ENCODE assay signal across 12 cellular contexts in genomic region chr19:5341448-5341820, GRCh38. TPM values are rescaled to one million over a fixed set of nuclear protein-coding genes. Genes with fewer than 3 reads are reported as not detected.
DNase-seq lines count a peak whose midpoint lies in the region; ATAC-seq and TF ChIP-seq lines count a peak whose summit lies in the region.
"Had no signal": no experiment of that assay in that cellular context is flagged by ENCODE, and none has a peak within 500 bp of the region (broad histone marks: within the 10 kb centered on the region; RNA-seq: fewer than 3 reads in every experiment).

No MANE protein-coding gene starts in this region.

- DNase-seq in activated T-cell treated with anti-CD3 and anti-CD28 coated beads, Interleukin-2, amount 50 U/mL, for 72 hours, result no peak
- DNase-seq in activated T-cell treated with anti-CD3 and anti-CD28 coated beads, Interleukin-2, amount 50 U/mL, for 1 hour, result no peak
- DNase-seq in M059J (ENCODE audit: low read depth) (peak; percentile 26), progenitor cell of endocrine pancreas (ENCODE audit: low spot score, unreplicated experiment) (no peak), tibial artery (no peak), vagina (ENCODE audit: extremely low spot score in 2 of 2) (no peak)
- DNase-seq in effector memory CD8-positive, alpha-beta T cell, result no peak
- DNase-seq: spleen had no signal

- H3K4me3 ChIP-seq in tibial artery (no peak overlapping the region), vagina (peak overlapping the region in 1 of 2 donors; percentile 63)

- H3K9me3 ChIP-seq in tibial artery (no peaks in the 10 kb centered on the region), vagina (no peaks in the 10 kb centered on the region)
- H3K9me3 ChIP-seq: ascending aorta, pancreas, spleen had no signal

- H3K27ac Mint-ChIP-seq in activated T-cell treated with anti-CD3 and anti-CD28 coated beads, Interleukin-2, amount 50 U/mL, for 72 hours, result no peak overlapping the region
- H3K27ac Mint-ChIP-seq in effector memory CD8-positive, alpha-beta T cell, result no peak overlapping the region
- peak overlapping the region; percentile 63 for H3K27ac Mint-ChIP-seq in progenitor cell of endocrine pancreas

- peaks cover 15% of the 10 kb centered on the region for H3K4me1 Mint-ChIP-seq in activated T-cell treated with anti-CD3 and anti-CD28 coated beads, Interleukin-2, amount 50 U/mL, for 72 hours (ENCODE audit: low read depth)
- peaks cover 6% of the 10 kb centered on the region in 2 donors for H3K4me1 Mint-ChIP-seq in effector memory CD8-positive, alpha-beta T cell (ENCODE audit: low read depth in 2 of 2)
- H3K4me1 Mint-ChIP-seq in progenitor cell of endocrine pancreas (ENCODE audit: low read depth), result peaks cover 7% of the 10 kb centered on the region

- H3K36me3 Mint-ChIP-seq in activated T-cell treated with anti-CD3 and anti-CD28 coated beads, Interleukin-2, amount 50 U/mL, for 72 hours (ENCODE audit: insufficient read depth in 2 of 2), result no peaks in the 10 kb centered on the region
- H3K36me3 Mint-ChIP-seq in effector memory CD8-positive, alpha-beta T cell (ENCODE audit: insufficient read depth), result peaks cover 2% of the 10 kb centered on the region
- no peaks in the 10 kb centered on the region for H3K36me3 Mint-ChIP-seq in progenitor cell of endocrine pancreas (ENCODE audit: insufficient read depth)

- peaks cover 0 to under 1% of the 10 kb centered on the region in 2 donors for H3K9me3 Mint-ChIP-seq in activated T-cell treated with anti-CD3 and anti-CD28 coated beads, Interleukin-2, amount 50 U/mL, for 72 hours
- H3K9me3 Mint-ChIP-seq in effector memory CD8-positive, alpha-beta T cell, result no peaks in the 10 kb centered on the region
- H3K9me3 Mint-ChIP-seq in progenitor cell of endocrine pancreas (ENCODE audit: low read depth), result no peaks in the 10 kb centered on the region

- ATAC-seq in activated T-cell treated with anti-CD3 and anti-CD28 coated beads, Interleukin-2, amount 50 U/mL, for 72 hours (replicated peaks in 1 of 2), result no peak
- ATAC-seq in effector memory CD8-positive, alpha-beta T cell (replicated peaks), result no peak
- no peak for ATAC-seq in HG02678 (IDR thresholded peaks at IDR 0.05; ENCODE audit: unreplicated experiment)

- H3K27me3 Mint-ChIP-seq in activated T-cell treated with anti-CD3 and anti-CD28 coated beads, Interleukin-2, amount 50 U/mL, for 72 hours (ENCODE audit: low read depth), result peaks cover 43% of the 10 kb centered on the region
- peaks cover 40 to 54% of the 10 kb centered on the region in 2 donors for H3K27me3 Mint-ChIP-seq in effector memory CD8-positive, alpha-beta T cell
- peaks cover 26% of the 10 kb centered on the region for H3K27me3 Mint-ChIP-seq in progenitor cell of endocrine pancreas

- no peak for TF ChIP-seq CTCF in progenitor cell of endocrine pancreas (IDR thresholded peaks at IDR 0.05; ENCODE audit: unreplicated experiment)
- no peak for TF ChIP-seq CTCF in tibial artery (IDR thresholded peaks at IDR 0.05)
- no peak for TF ChIP-seq CTCF in vagina (IDR thresholded peaks at IDR 0.05)

- peak overlapping the region; percentile 23 to 61 for H3K4me3 Mint-ChIP-seq in activated T-cell treated with anti-CD3 and anti-CD28 coated beads, Interleukin-2, amount 50 U/mL, for 72 hours
- peak overlapping the region; percentile 68 to 72 for H3K4me3 Mint-ChIP-seq in effector memory CD8-positive, alpha-beta T cell
- peak overlapping the region; percentile 66 for H3K4me3 Mint-ChIP-seq in progenitor cell of endocrine pancreas (ENCODE audit: low read depth)

- no peaks in the 10 kb centered on the region for H3K36me3 ChIP-seq in tibial artery
- no peaks in the 10 kb centered on the region for H3K36me3 ChIP-seq in vagina
- H3K36me3 ChIP-seq: ascending aorta, pancreas, spleen had no signal

- intact Hi-C loops in tibial artery (cut with DNase I; ENCODE audit: low total_unique reads) (no loop called here), vagina (cut with DNase I) (no loop called here)

- no peak overlapping the region for H3K27ac ChIP-seq in tibial artery
- no peak overlapping the region for H3K27ac ChIP-seq in vagina
- H3K27ac ChIP-seq: ascending aorta, pancreas, spleen had no signal

- H3K4me1 ChIP-seq in tibial artery, result peaks cover 0 to 27% (median 23%) of the 10 kb centered on the region in 4 donors
- peaks cover 17% of the 10 kb centered on the region for H3K4me1 ChIP-seq in vagina

- peaks cover 0 to 65% of the 10 kb centered on the region in 2 donors for H3K27me3 ChIP-seq in tibial artery
- H3K27me3 ChIP-seq in vagina, result no peaks in the 10 kb centered on the region
- H3K27me3 ChIP-seq: pancreas had no signal

- TF ChIP-seq POLR2A in vagina (IDR thresholded peaks at IDR 0.05), result no peak

RNA-seq across cellular contexts. Expression of gene PTPRS, which starts 0.8 kb away (rescaled TPM):
- 1 to 10 TPM; 2.0 to 2.7 TPM for total RNA-seq in activated T-cell treated with anti-CD3 and anti-CD28 coated beads, Interleukin-2, amount 50 U/mL, for 72 hours
- total RNA-seq in M059J (2014; rRNA removed; shearing (Covaris generic)), result 37.8 and 96.6 TPM in 2 replicates
- total RNA-seq in progenitor cell of endocrine pancreas (219 and 234 TPM in 2 replicates), vagina (295 TPM)
- total RNA-seq: T-helper 1 cell treated with Interleukin-12 subunit alpha and Interleukin-12 subunit beta and Interleukin-4 antibody, amounts not matched to agents 30 ng/mL and 1 ng/mL, for 36 hours had no signal

Comparison
In these comparisons a context has a peak if more than half of its experiments do, and no peak if none do; other contexts are left out.
1. RNA of gene PTPRS, which starts 0.8 kb away (total RNA-seq): 295 TPM in vagina (single experiment), 219 to 234 TPM in progenitor cell of endocrine pancreas and 37.8 to 96.6 TPM in M059J; 2.0 to 2.7 TPM in activated T-cell treated with anti-CD3 and anti-CD28 coated beads, Interleukin-2, amount 50 U/mL, for 72 hours; every median in the first group is over 10 times any median in the second.
2. Peak in every context shown above with its lines, with median percentiles within 50 percentile points of each other: H3K4me3 Mint-ChIP-seq.